ENCODE assay signal across 1 cellular context in genomic region chrX:53882331-53882730, GRCh38.
TF ChIP-seq lines count a peak whose summit lies in the region.

No MANE protein-coding gene starts in this region.

TF ChIP-seq in HepG2, 621 proteins besides CTCF, POLR2A, EP300 and RAD21 (continued from another document):
- TF ChIP-seq, protein P1, sequence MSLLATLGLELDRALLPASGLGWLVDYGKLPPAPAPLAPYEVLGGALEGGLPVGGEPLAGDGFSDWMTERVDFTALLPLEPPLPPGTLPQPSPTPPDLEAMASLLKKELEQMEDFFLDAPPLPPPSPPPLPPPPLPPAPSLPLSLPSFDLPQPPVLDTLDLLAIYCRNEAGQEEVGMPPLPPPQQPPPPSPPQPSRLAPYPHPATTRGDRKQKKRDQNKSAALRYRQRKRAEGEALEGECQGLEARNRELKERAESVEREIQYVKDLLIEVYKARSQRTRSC (CRISPR knock-in tag; IDR thresholded peaks at IDR 0.05; ENCODE audit: low read depth): no peak
- TF ChIP-seq MZF1 (CRISPR knock-in tag; IDR thresholded peaks at IDR 0.05; ENCODE audit: borderline replicate concordance) (no peak), SAP130 (CRISPR knock-in tag; IDR thresholded peaks at IDR 0.05; ENCODE audit: low read depth) (peak; percentile 65), ESRRA (CRISPR knock-in tag; IDR thresholded peaks at IDR 0.05; ENCODE audit: low read depth) (no peak), MED8 (CRISPR knock-in tag; IDR thresholded peaks at IDR 0.05; ENCODE audit: insufficient replicate concordance) (no peak), STAT5B (CRISPR knock-in tag; IDR thresholded peaks at IDR 0.05) (no peak), SALL1 (CRISPR knock-in tag; IDR thresholded peaks at IDR 0.05) (peak; percentile 78), ZNF747 (CRISPR knock-in tag; IDR thresholded peaks at IDR 0.05; ENCODE audit: borderline replicate concordance) (no peak), KDM5A (IDR thresholded peaks at IDR 0.05; ENCODE audit: borderline replicate concordance, low read length) (no peak), SMAD3 (CRISPR knock-in tag; IDR thresholded peaks at IDR 0.05) (0 out of 2 replicates have a peak, but pooled peaks have one; percentile 40), NR2F6 (IDR thresholded peaks at IDR 0.05) (peak; percentile 50; the same call in 1 of the 2 replicates), NR2F6 (CRISPR knock-in tag; IDR thresholded peaks at IDR 0.05) (peak; percentile 66), GPN1 (CRISPR knock-in tag; IDR thresholded peaks at IDR 0.05; ENCODE audit: borderline replicate concordance) (no peak), FOXA3 (CRISPR knock-in tag; IDR thresholded peaks at IDR 0.05) (peak; percentile 80), RARA (CRISPR knock-in tag; IDR thresholded peaks at IDR 0.05) (peak; percentile 71), IRF2 (CRISPR knock-in tag; IDR thresholded peaks at IDR 0.05) (0 out of 2 replicates have a peak, but pooled peaks have one; percentile 27), IRF9 (CRISPR knock-in tag; IDR thresholded peaks at IDR 0.05; ENCODE audit: borderline replicate concordance) (no peak), MYC (CRISPR knock-in tag; IDR thresholded peaks at IDR 0.05; ENCODE audit: borderline replicate concordance) (peak; percentile 40; the same call in 1 of the 2 replicates), JUNB (CRISPR knock-in tag; IDR thresholded peaks at IDR 0.05; ENCODE audit: borderline replicate concordance) (peak; percentile 71; the same call in 1 of the 2 replicates), ZBTB44 (CRISPR knock-in tag; IDR thresholded peaks at IDR 0.05) (no peak), ZNF644 (CRISPR knock-in tag; IDR thresholded peaks at IDR 0.05; ENCODE audit: low read depth) (0 out of 2 replicates have a peak, but pooled peaks have one; percentile 7), TAF15 (IDR thresholded peaks at IDR 0.05; ENCODE audit: low read depth, low read length, poor library complexity, severe bottlenecking) (no peak), FOXP1 (IDR thresholded peaks at IDR 0.05) (no peak), FOXP1 (CRISPR knock-in tag; IDR thresholded peaks at IDR 0.05) (peak; percentile 67), SOX6 (IDR thresholded peaks at IDR 0.05) (no peak), SOX6 (CRISPR knock-in tag; IDR thresholded peaks at IDR 0.05) (peak; percentile 72), ZNF646 (CRISPR knock-in tag; IDR thresholded peaks at IDR 0.05) (peak; percentile 45; the same call in 1 of the 2 replicates), KDM1A (CRISPR knock-in tag; IDR thresholded peaks at IDR 0.05) (peak; percentile 23; the same call in 1 of the 2 replicates), ETV5 (CRISPR knock-in tag; IDR thresholded peaks at IDR 0.05; ENCODE audit: borderline replicate concordance) (peak; percentile 26; the same call in 1 of the 2 replicates), MED1 (CRISPR knock-in tag; IDR thresholded peaks at IDR 0.05) (peak; percentile 37; the same call in 1 of the 2 replicates), NFE2L1 (CRISPR knock-in tag; IDR thresholded peaks at IDR 0.05; ENCODE audit: borderline replicate concordance) (no peak), TEAD3 (CRISPR knock-in tag; optimal IDR thresholded peaks at IDR 0.05; ENCODE audit: borderline replicate concordance) (peak; percentile 94), RXRA (CRISPR knock-in tag; IDR thresholded peaks at IDR 0.05) (peak; percentile 44; the same call in 1 of the 2 replicates), REL (CRISPR knock-in tag; conservative IDR thresholded peaks at IDR 0.05) (no peak), GATAD1 (CRISPR knock-in tag; IDR thresholded peaks at IDR 0.05) (peak; percentile 24; the same call in 1 of the 2 replicates), BCL6 (CRISPR knock-in tag; IDR thresholded peaks at IDR 0.05) (peak; percentile 98)
- TF ChIP-seq, protein P2, sequence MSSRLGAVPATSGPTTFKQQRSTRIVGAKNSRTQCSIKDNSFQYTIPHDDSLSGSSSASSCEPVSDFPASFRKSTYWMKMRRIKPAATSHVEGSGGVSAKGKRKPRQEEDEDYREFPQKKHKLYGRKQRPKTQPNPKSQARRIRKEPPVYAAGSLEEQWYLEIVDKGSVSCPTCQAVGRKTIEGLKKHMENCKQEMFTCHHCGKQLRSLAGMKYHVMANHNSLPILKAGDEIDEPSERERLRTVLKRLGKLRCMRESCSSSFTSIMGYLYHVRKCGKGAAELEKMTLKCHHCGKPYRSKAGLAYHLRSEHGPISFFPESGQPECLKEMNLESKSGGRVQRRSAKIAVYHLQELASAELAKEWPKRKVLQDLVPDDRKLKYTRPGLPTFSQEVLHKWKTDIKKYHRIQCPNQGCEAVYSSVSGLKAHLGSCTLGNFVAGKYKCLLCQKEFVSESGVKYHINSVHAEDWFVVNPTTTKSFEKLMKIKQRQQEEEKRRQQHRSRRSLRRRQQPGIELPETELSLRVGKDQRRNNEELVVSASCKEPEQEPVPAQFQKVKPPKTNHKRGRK (CRISPR knock-in tag; IDR thresholded peaks at IDR 0.05): peak; percentile 28; the same call in 1 of the 2 replicates
- TF ChIP-seq, protein P3, sequence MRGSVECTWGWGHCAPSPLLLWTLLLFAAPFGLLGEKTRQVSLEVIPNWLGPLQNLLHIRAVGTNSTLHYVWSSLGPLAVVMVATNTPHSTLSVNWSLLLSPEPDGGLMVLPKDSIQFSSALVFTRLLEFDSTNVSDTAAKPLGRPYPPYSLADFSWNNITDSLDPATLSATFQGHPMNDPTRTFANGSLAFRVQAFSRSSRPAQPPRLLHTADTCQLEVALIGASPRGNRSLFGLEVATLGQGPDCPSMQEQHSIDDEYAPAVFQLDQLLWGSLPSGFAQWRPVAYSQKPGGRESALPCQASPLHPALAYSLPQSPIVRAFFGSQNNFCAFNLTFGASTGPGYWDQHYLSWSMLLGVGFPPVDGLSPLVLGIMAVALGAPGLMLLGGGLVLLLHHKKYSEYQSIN (CRISPR knock-in tag; IDR thresholded peaks at IDR 0.05; ENCODE audit: borderline replicate concordance): no peak
- TF ChIP-seq, protein P4, sequence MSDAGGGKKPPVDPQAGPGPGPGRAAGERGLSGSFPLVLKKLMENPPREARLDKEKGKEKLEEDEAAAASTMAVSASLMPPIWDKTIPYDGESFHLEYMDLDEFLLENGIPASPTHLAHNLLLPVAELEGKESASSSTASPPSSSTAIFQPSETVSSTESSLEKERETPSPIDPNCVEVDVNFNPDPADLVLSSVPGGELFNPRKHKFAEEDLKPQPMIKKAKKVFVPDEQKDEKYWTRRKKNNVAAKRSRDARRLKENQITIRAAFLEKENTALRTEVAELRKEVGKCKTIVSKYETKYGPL (CRISPR knock-in tag; IDR thresholded peaks at IDR 0.05): no peak
- TF ChIP-seq, protein P5, sequence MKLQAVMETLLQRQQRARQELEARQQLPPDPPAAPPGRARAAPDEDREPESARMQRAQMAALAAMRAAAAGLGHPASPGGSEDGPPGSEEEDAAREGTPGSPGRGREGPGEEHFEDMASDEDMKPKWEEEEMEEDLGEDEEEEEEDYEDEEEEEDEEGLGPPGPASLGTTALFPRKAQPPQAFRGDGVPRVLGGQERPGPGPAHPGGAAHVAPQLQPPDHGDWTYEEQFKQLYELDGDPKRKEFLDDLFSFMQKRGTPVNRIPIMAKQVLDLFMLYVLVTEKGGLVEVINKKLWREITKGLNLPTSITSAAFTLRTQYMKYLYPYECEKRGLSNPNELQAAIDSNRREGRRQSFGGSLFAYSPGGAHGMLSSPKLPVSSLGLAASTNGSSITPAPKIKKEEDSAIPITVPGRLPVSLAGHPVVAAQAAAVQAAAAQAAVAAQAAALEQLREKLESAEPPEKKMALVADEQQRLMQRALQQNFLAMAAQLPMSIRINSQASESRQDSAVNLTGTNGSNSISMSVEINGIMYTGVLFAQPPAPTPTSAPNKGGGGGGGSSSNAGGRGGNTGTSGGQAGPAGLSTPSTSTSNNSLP (IDR thresholded peaks at IDR 0.05; ENCODE audit: low read depth, low read length): peak; percentile 46; the same call in 1 of the 2 replicates
- TF ChIP-seq, protein P6, sequence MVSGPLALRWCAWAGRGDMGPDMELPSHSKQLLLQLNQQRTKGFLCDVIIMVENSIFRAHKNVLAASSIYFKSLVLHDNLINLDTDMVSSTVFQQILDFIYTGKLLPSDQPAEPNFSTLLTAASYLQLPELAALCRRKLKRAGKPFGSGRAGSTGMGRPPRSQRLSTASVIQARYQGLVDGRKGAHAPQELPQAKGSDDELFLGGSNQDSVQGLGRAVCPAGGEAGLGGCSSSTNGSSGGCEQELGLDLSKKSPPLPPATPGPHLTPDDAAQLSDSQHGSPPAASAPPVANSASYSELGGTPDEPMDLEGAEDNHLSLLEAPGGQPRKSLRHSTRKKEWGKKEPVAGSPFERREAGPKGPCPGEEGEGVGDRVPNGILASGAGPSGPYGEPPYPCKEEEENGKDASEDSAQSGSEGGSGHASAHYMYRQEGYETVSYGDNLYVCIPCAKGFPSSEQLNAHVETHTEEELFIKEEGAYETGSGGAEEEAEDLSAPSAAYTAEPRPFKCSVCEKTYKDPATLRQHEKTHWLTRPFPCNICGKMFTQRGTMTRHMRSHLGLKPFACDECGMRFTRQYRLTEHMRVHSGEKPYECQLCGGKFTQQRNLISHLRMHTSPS (CRISPR knock-in tag; IDR thresholded peaks at IDR 0.05; ENCODE audit: low read depth): peak; percentile 74
- TF ChIP-seq, protein P7, sequence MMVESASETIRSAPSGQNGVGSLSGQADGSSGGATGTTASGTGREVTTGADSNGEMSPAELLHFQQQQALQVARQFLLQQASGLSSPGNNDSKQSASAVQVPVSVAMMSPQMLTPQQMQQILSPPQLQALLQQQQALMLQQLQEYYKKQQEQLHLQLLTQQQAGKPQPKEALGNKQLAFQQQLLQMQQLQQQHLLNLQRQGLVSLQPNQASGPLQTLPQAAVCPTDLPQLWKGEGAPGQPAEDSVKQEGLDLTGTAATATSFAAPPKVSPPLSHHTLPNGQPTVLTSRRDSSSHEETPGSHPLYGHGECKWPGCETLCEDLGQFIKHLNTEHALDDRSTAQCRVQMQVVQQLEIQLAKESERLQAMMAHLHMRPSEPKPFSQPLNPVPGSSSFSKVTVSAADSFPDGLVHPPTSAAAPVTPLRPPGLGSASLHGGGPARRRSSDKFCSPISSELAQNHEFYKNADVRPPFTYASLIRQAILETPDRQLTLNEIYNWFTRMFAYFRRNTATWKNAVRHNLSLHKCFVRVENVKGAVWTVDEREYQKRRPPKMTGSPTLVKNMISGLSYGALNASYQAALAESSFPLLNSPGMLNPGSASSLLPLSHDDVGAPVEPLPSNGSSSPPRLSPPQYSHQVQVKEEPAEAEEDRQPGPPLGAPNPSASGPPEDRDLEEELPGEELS (CRISPR knock-in tag; IDR thresholded peaks at IDR 0.05): peak; percentile 81
